Comparison of ENCODE assay signal across 7 cellular contexts in genomic region chr11:33160147-33160546, GRCh38. TPM values are rescaled to one million over a fixed set of nuclear protein-coding genes. Genes with fewer than 3 reads are reported as not detected.
A peak's percentile ranks its signal among the peaks of the same experiment; 100 is the strongest.
DNase-seq lines count a peak whose midpoint lies in the region; TF ChIP-seq lines count a peak whose summit lies in the region.

No MANE protein-coding gene starts in this region.

- WGBS in spleen, 5 donors: 8 to 18% (median 16%) methylated on average over 8 of the region's 8 CpGs

- H3K36me3 Mint-ChIP-seq in activated T-helper 2 cell treated with anti-CD3 and anti-CD28 coated beads, Interferon-gamma antibody, Interleukin-2, Interleukin-4, amounts not matched to agents 10 μg/mL and 5 μg/mL and 100 μg/mL, durations not matched to agents 14 hours and 24 hours and 36 hours (ENCODE audit: low read depth): peaks cover 52% of the 10 kb centered on the region

- peak overlapping the region; percentile 96 for H3K4me3 ChIP-seq in iPS-18c (ENCODE audit: insufficient read depth, low read depth, low read length)
- peak overlapping the region; percentile 71 to 99 (median 88) for H3K4me3 ChIP-seq in spleen

- H3K9me3 ChIP-seq in iPS-18c (ENCODE audit: control insufficient read depth, insufficient read depth, low read length): no peaks in the 10 kb centered on the region
- H3K9me3 ChIP-seq in spleen: no peaks in the 10 kb centered on the region

- no peaks in the 10 kb centered on the region for H3K9me3 Mint-ChIP-seq in activated T-helper 2 cell treated with anti-CD3 and anti-CD28 coated beads, Interferon-gamma antibody, Interleukin-2, Interleukin-4, amounts not matched to agents 10 μg/mL and 5 μg/mL and 100 μg/mL, durations not matched to agents 14 hours and 24 hours and 36 hours

- TF ChIP-seq CTCF in spleen (IDR thresholded peaks at IDR 0.05 in 8 of 11, conservative IDR thresholded peaks at IDR 0.05 in 3 of 11): no peak

- peaks cover 40% of the 10 kb centered on the region for H3K4me1 Mint-ChIP-seq in activated T-helper 2 cell treated with anti-CD3 and anti-CD28 coated beads, Interferon-gamma antibody, Interleukin-2, Interleukin-4, amounts not matched to agents 10 μg/mL and 5 μg/mL and 100 μg/mL, durations not matched to agents 14 hours and 24 hours and 36 hours (ENCODE audit: low read depth)

- H3K4me1 ChIP-seq in spleen: peaks cover 26 to 70% (median 52%) of the 10 kb centered on the region in 6 donors

- H3K4me3 Mint-ChIP-seq in activated T-helper 2 cell treated with anti-CD3 and anti-CD28 coated beads, Interferon-gamma antibody, Interleukin-2, Interleukin-4, amounts not matched to agents 10 μg/mL and 5 μg/mL and 100 μg/mL, durations not matched to agents 14 hours and 24 hours and 36 hours (ENCODE audit: low read depth): peak overlapping the region; percentile 100

- peak overlapping the region in 1 of 8 donors; percentile 88 for H3K27ac ChIP-seq in spleen

- peak overlapping the region; percentile 100 for H3K27ac Mint-ChIP-seq in activated T-helper 2 cell treated with anti-CD3 and anti-CD28 coated beads, Interferon-gamma antibody, Interleukin-2, Interleukin-4, amounts not matched to agents 10 μg/mL and 5 μg/mL and 100 μg/mL, durations not matched to agents 14 hours and 24 hours and 36 hours

- H3K27me3 Mint-ChIP-seq in activated T-helper 2 cell treated with anti-CD3 and anti-CD28 coated beads, Interferon-gamma antibody, Interleukin-2, Interleukin-4, amounts not matched to agents 10 μg/mL and 5 μg/mL and 100 μg/mL, durations not matched to agents 14 hours and 24 hours and 36 hours (ENCODE audit: low read depth): no peaks in the 10 kb centered on the region

- no peak for TF ChIP-seq POLR2A in spleen (IDR thresholded peaks at IDR 0.05)

- DNase-seq in GM03348 (ENCODE audit: low spot score) (peak; percentile 29), NAMALWA (ENCODE audit: low spot score) (peak; percentile 53), spleen (no peak), activated gamma-delta T cell treated with Interleukin-2 at 50 U/mL for 16 hours (no peak)
- no peak for DNase-seq in activated T-helper 2 cell treated with anti-CD3 and anti-CD28 coated beads, Interferon-gamma antibody, Interleukin-2, Interleukin-4, amounts not matched to agents 10 μg/mL and 5 μg/mL and 100 μg/mL, durations not matched to agents 14 hours and 24 hours and 36 hours (ENCODE audit: low spot score)
- no peak for DNase-seq in effector CD8-positive, alpha-beta T cell (lab: John Stamatoyannopoulos, UW)

- no peaks in the 10 kb centered on the region for H3K27me3 ChIP-seq in spleen (replicated peaks in 1 of 7)

- peaks cover 0 to 4% (median 0%) of the 10 kb centered on the region in 6 donors for H3K36me3 ChIP-seq in spleen

- intact Hi-C loops in activated T-helper 2 cell treated with anti-CD3 and anti-CD28 coated beads, Interferon-gamma antibody, Interleukin-2, Interleukin-4, amounts not matched to agents 10 μg/mL and 5 μg/mL and 100 μg/mL, durations not matched to agents 14 hours and 24 hours and 36 hours (cut with micrococcal nuclease): loop anchor here (2.0 to 10.0 kb wide), 2 partner anchors 265 to 545 kb away; partner anchors contain the start of gene C11orf91
- intact Hi-C loops in spleen (cut with DNase I; ENCODE audit: low total_unique reads): no loop called here

RNA-seq across cellular contexts. Expression of gene CSTF3, which starts 1.1 kb away (rescaled TPM):
- 34.1 and 38.6 TPM in 2 replicates for total RNA-seq in activated T-helper 2 cell treated with anti-CD3 and anti-CD28 coated beads, Interferon-gamma antibody, Interleukin-2, Interleukin-4, amounts not matched to agents 10 μg/mL and 5 μg/mL and 100 μg/mL, durations not matched to agents 14 hours and 24 hours and 36 hours
- 10 to 100 TPM; 19.8 to 32.8 (median 28.2) TPM for total RNA-seq in spleen
- polyA plus RNA-seq in spleen: 10 to 100 TPM; 24.7 to 25.9 (median 25.8) TPM

Comparison
In these comparisons a context has a peak if more than half of its experiments do, and no peak if none do; other contexts are left out.
1. DNase-seq: peak in GM03348 (single experiment) and NAMALWA (single experiment); none in activated T-helper 2 cell treated with anti-CD3 and anti-CD28 coated beads, Interferon-gamma antibody, Interleukin-2, Interleukin-4, amounts not matched to agents 10 μg/mL and 5 μg/mL and 100 μg/mL, durations not matched to agents 14 hours and 24 hours and 36 hours (single experiment), spleen (single experiment), effector CD8-positive, alpha-beta T cell (single experiment) and activated gamma-delta T cell treated with Interleukin-2 at 50 U/mL for 16 hours (single experiment).